In the genomic region with DNA sequence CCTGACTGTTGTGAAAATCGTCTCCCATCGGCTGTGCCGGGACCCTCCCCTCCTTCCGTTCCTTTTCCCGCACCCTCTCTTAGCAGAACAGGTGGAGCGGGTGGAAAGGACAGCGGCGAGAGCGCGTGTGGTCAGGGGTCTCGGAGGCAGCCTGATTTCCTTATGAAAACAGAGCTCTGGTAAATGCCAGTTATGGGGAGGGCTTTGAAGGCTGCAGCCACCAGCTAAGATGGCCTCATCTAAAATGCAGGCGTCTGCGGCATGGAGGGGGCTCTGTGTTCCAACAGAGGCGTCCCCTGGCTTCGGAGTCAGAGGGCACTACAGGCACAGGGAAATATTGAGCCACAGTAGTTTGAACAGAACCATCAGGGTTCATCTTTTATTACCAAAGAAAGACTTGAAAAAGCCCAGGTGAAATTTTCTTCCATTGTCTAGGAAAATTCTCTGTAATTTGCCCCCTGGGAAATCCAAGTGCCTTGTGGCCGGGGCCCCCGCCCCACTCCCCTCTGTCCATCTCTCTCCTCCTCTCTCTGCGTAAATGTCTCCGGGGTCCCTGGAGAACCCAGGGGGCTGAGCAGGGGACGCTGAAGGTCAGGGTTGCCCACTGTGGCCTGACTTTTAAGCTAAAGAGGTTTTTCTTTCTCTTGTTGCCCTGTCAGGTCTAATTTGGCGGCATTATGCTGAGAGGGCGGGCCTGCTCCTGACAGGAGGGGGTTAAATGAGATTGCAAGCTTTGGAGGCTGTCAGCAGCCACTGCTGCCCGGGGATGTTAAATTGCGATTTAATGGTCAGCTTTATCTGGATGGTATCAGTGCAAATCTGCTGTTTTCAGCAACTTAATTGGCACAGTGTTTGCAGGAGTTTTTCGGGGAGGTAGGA, we compare ENCODE assay signal across 29 cellular contexts.
A peak's percentile ranks its signal among the peaks of the same experiment; 100 is the strongest.
DNase-seq lines count a peak whose midpoint lies in the region; ATAC-seq and TF ChIP-seq lines count a peak whose summit lies in the region.
"Had no signal": no experiment of that assay in that cellular context is flagged by ENCODE, and none has a peak within 500 bp of the region (broad histone marks: within the 10 kb centered on the region; RNA-seq: fewer than 3 reads in every experiment).

No MANE protein-coding gene starts in this region.

- no peaks in the 10 kb centered on the region for H3K79me2 ChIP-seq in neural progenitor cell (ENCODE audit: low read depth)
- H3K79me2 ChIP-seq: hepatocyte had no signal

- H3K27me3 ChIP-seq in H7 (ENCODE audit: control insufficient read depth, insufficient read depth, low read length) (no peaks in the 10 kb centered on the region), ectodermal cell (ENCODE audit: control insufficient read depth, insufficient read depth, low read length, poor library complexity, severe bottlenecking) (peaks cover 16% of the 10 kb centered on the region), neural progenitor cell (no peaks in the 10 kb centered on the region), breast epithelium (peaks cover 0 to 51% of the 10 kb centered on the region in 2 donors)
- H3K27me3 ChIP-seq: BLaER1 treated with 17β-estradiol and CSF1 and Interleukin-3, amounts not matched to agents 10 nM and 100 nM; brain microvascular endothelial cell had no signal

- peak overlapping the region; percentile 74 for H3K4me3 Mint-ChIP-seq in neural progenitor cell
- H3K4me3 Mint-ChIP-seq in effector memory CD8-positive, alpha-beta T cell: no peak overlapping the region
- H3K4me3 Mint-ChIP-seq in activated T-helper 2 cell treated with anti-CD3 and anti-CD28 coated beads, Interferon-gamma antibody, Interleukin-2, Interleukin-4, amounts not matched to agents 10 μg/mL and 5 μg/mL and 100 μg/mL, durations not matched to agents 14 hours and 24 hours and 36 hours (ENCODE audit: low read depth): no peak overlapping the region

- WGBS in ectodermal cell, 2 experiments: 43 to 47% methylated on average over 25 of the region's 25 CpGs

- H3K4me3 ChIP-seq in H7 (ENCODE audit: insufficient read depth, low read depth, low read length): no peak overlapping the region
- H3K4me3 ChIP-seq in ectodermal cell (ENCODE audit: insufficient read depth, low read depth, low read length): no peak overlapping the region
- no peak overlapping the region for H3K4me3 ChIP-seq in neural progenitor cell
- H3K4me3 ChIP-seq in breast epithelium: no peak overlapping the region
- H3K4me3 ChIP-seq: adrenal gland; BLaER1 treated with 17β-estradiol and CSF1 and Interleukin-3, amounts not matched to agents 10 nM and 100 nM; esophagus squamous epithelium; GM12878; hepatocyte; skin epidermis had no signal

- intact Hi-C loops in breast epithelium (cut with DNase I; ENCODE audit: low total_unique reads): no loop called here
- intact Hi-C loops in activated T-helper 2 cell treated with anti-CD3 and anti-CD28 coated beads, Interferon-gamma antibody, Interleukin-2, Interleukin-4, amounts not matched to agents 10 μg/mL and 5 μg/mL and 100 μg/mL, durations not matched to agents 14 hours and 24 hours and 36 hours (cut with micrococcal nuclease): no loop called here

- peak overlapping the region; percentile 33 for H3K4me2 ChIP-seq in neural progenitor cell
- H3K4me2 ChIP-seq: BLaER1 treated with 17β-estradiol and CSF1 and Interleukin-3, amounts not matched to agents 10 nM and 100 nM; hepatocyte had no signal

- peaks cover 12% of the 10 kb centered on the region for H3K9me3 Mint-ChIP-seq in neural progenitor cell
- H3K9me3 Mint-ChIP-seq in effector memory CD8-positive, alpha-beta T cell: peaks cover 12 to 21% of the 10 kb centered on the region in 2 donors
- peaks cover 20% of the 10 kb centered on the region for H3K9me3 Mint-ChIP-seq in activated T-helper 2 cell treated with anti-CD3 and anti-CD28 coated beads, Interferon-gamma antibody, Interleukin-2, Interleukin-4, amounts not matched to agents 10 μg/mL and 5 μg/mL and 100 μg/mL, durations not matched to agents 14 hours and 24 hours and 36 hours

- H3K27ac ChIP-seq in ectodermal cell (ENCODE audit: insufficient read depth, low read depth, low read length, poor library complexity, severe bottlenecking) (peak overlapping the region; percentile 26), neural progenitor cell (no peak overlapping the region), breast epithelium (no peak overlapping the region)
- H3K27ac ChIP-seq: adrenal gland; BLaER1 treated with 17β-estradiol and CSF1 and Interleukin-3, amounts not matched to agents 10 nM and 100 nM; brain microvascular endothelial cell; esophagus squamous epithelium; hepatocyte; neutrophil; skin epidermis had no signal

- peak; percentile 74 for DNase-seq in H7
- DNase-seq in NCI-H345 treated with DMSO at 0.1 percent for 48 hours (lab: John Stamatoyannopoulos, UW; ENCODE audit: unreplicated experiment): peak; percentile 45
- DNase-seq in neural progenitor cell (ENCODE audit: low spot score): peak; percentile 64
- no peak for DNase-seq in effector memory CD8-positive, alpha-beta T cell
- no peak for DNase-seq in breast epithelium (ENCODE audit: low spot score in 2 of 2)
- no peak for DNase-seq in activated T-helper 2 cell treated with anti-CD3 and anti-CD28 coated beads, Interferon-gamma antibody, Interleukin-2, Interleukin-4, amounts not matched to agents 10 μg/mL and 5 μg/mL and 100 μg/mL, durations not matched to agents 14 hours and 24 hours and 36 hours (ENCODE audit: low spot score)
- DNase-seq: ACHN; activated CD4-positive, alpha-beta T cell treated with anti-CD3 and anti-CD28 coated beads for 4 hours; activated CD8-positive, alpha-beta memory T cell treated with anti-CD3 and anti-CD28 coated beads for 24 hours; activated T-cell treated with anti-CD3 and anti-CD28 coated beads, Interleukin-2, amount 50 U/mL, for 1 hour; brain microvascular endothelial cell; COR-L47; DMS79 treated with DMSO at 0.1 percent for 48 hours; esophagus squamous epithelium; left ventricle myocardium superior; NCI-H1105; NCI-H2029 treated with DMSO at 0.1 percent for 48 hours; NCI-H524 treated with DMSO at 0.1 percent for 48 hours; stimulated activated CD4-positive, alpha-beta T cell treated with anti-CD3 and anti-CD28 coated beads, Interleukin-1b, Interleukin-23, amount 100 ng/mL, for 48 hours; T-helper 2 cell had no signal

- peaks cover 25% of the 10 kb centered on the region for H3K4me1 ChIP-seq in ectodermal cell (ENCODE audit: control insufficient read depth, insufficient read depth, low read length)
- peaks cover 31% of the 10 kb centered on the region for H3K4me1 ChIP-seq in neural progenitor cell
- no peaks in the 10 kb centered on the region for H3K4me1 ChIP-seq in breast epithelium
- H3K4me1 ChIP-seq: adrenal gland had no signal

- no peak for TF ChIP-seq POLR2A in breast epithelium (IDR thresholded peaks at IDR 0.05)

- H3K36me3 Mint-ChIP-seq in neural progenitor cell: peaks cover 4% of the 10 kb centered on the region
- no peaks in the 10 kb centered on the region for H3K36me3 Mint-ChIP-seq in effector memory CD8-positive, alpha-beta T cell (ENCODE audit: insufficient read depth)
- H3K36me3 Mint-ChIP-seq in activated T-helper 2 cell treated with anti-CD3 and anti-CD28 coated beads, Interferon-gamma antibody, Interleukin-2, Interleukin-4, amounts not matched to agents 10 μg/mL and 5 μg/mL and 100 μg/mL, durations not matched to agents 14 hours and 24 hours and 36 hours (ENCODE audit: low read depth): no peaks in the 10 kb centered on the region
- H3K36me3 Mint-ChIP-seq: IgD-negative memory B cell had no signal

- no peaks in the 10 kb centered on the region for H4K20me1 ChIP-seq in neural progenitor cell (ENCODE audit: low read depth)
- H4K20me1 ChIP-seq: BLaER1 treated with 17β-estradiol and CSF1 and Interleukin-3, amounts not matched to agents 10 nM and 100 nM had no signal

- no peak overlapping the region for H2AFZ ChIP-seq in neural progenitor cell (replicated peaks)
- H2AFZ ChIP-seq: hepatocyte had no signal

- H3K9me3 ChIP-seq in ectodermal cell (ENCODE audit: control insufficient read depth, low read length) (no peaks in the 10 kb centered on the region), neural progenitor cell (ENCODE audit: low read depth) (no peaks in the 10 kb centered on the region), breast epithelium (no peaks in the 10 kb centered on the region)
- H3K9me3 ChIP-seq: adrenal gland had no signal

- H3K27ac Mint-ChIP-seq in neural progenitor cell: peak overlapping the region; percentile 82
- no peak overlapping the region for H3K27ac Mint-ChIP-seq in effector memory CD8-positive, alpha-beta T cell
- H3K27ac Mint-ChIP-seq in activated T-helper 2 cell treated with anti-CD3 and anti-CD28 coated beads, Interferon-gamma antibody, Interleukin-2, Interleukin-4, amounts not matched to agents 10 μg/mL and 5 μg/mL and 100 μg/mL, durations not matched to agents 14 hours and 24 hours and 36 hours: no peak overlapping the region

- peaks cover 61% of the 10 kb centered on the region for H3K4me1 Mint-ChIP-seq in neural progenitor cell
- H3K4me1 Mint-ChIP-seq in effector memory CD8-positive, alpha-beta T cell (ENCODE audit: low read depth in 2 of 2): peaks cover 3 to 5% of the 10 kb centered on the region in 2 donors
- H3K4me1 Mint-ChIP-seq in activated T-helper 2 cell treated with anti-CD3 and anti-CD28 coated beads, Interferon-gamma antibody, Interleukin-2, Interleukin-4, amounts not matched to agents 10 μg/mL and 5 μg/mL and 100 μg/mL, durations not matched to agents 14 hours and 24 hours and 36 hours (ENCODE audit: low read depth): no peaks in the 10 kb centered on the region

- TF ChIP-seq CTCF in neural progenitor cell (IDR thresholded peaks at IDR 0.05) (no peak), breast epithelium (IDR thresholded peaks at IDR 0.05) (no peak)

- peaks cover 28% of the 10 kb centered on the region for H3K27me3 Mint-ChIP-seq in neural progenitor cell (ENCODE audit: insufficient read depth, low read depth)
- H3K27me3 Mint-ChIP-seq in effector memory CD8-positive, alpha-beta T cell: peaks cover 6 to 28% of the 10 kb centered on the region in 2 donors
- peaks cover 7% of the 10 kb centered on the region for H3K27me3 Mint-ChIP-seq in activated T-helper 2 cell treated with anti-CD3 and anti-CD28 coated beads, Interferon-gamma antibody, Interleukin-2, Interleukin-4, amounts not matched to agents 10 μg/mL and 5 μg/mL and 100 μg/mL, durations not matched to agents 14 hours and 24 hours and 36 hours (ENCODE audit: low read depth)

- H3K9ac ChIP-seq in neural progenitor cell: no peak overlapping the region
- H3K9ac ChIP-seq: BLaER1 treated with 17β-estradiol and CSF1 and Interleukin-3, amounts not matched to agents 10 nM and 100 nM had no signal

- H3F3A ChIP-seq in neural progenitor cell (ENCODE audit: low read depth): peaks cover 23% of the 10 kb centered on the region

- H3K36me3 ChIP-seq in H7 (replicated peaks; ENCODE audit: control insufficient read depth, insufficient read depth, low read length): no peaks in the 10 kb centered on the region
- no peaks in the 10 kb centered on the region for H3K36me3 ChIP-seq in ectodermal cell (ENCODE audit: control insufficient read depth, insufficient read depth, low read length)
- H3K36me3 ChIP-seq in neural progenitor cell: no peaks in the 10 kb centered on the region
- H3K36me3 ChIP-seq in breast epithelium: no peaks in the 10 kb centered on the region
- H3K36me3 ChIP-seq: adrenal gland; BLaER1 treated with 17β-estradiol and CSF1 and Interleukin-3, amounts not matched to agents 10 nM and 100 nM; brain microvascular endothelial cell; esophagus squamous epithelium; neutrophil had no signal

- no peak for ATAC-seq in effector memory CD8-positive, alpha-beta T cell (replicated peaks)
- ATAC-seq: GM12878, SK-N-SH treated with all-trans-retinoic acid at 6 μM for 48 hours had no signal

Comparison
In these comparisons a context has a peak if more than half of its experiments do, and no peak if none do; other contexts are left out.
1. DNase-seq: peak in H7 (single experiment), NCI-H345 treated with DMSO at 0.1 percent for 48 hours (single experiment) and neural progenitor cell (single experiment); none in effector memory CD8-positive, alpha-beta T cell (0 of 3), breast epithelium (0 of 2) and activated T-helper 2 cell treated with anti-CD3 and anti-CD28 coated beads, Interferon-gamma antibody, Interleukin-2, Interleukin-4, amounts not matched to agents 10 μg/mL and 5 μg/mL and 100 μg/mL, durations not matched to agents 14 hours and 24 hours and 36 hours (single experiment).